1 cellular context compared by ENCODE assay signal in genomic region chrX:37685452-37686347, GRCh38.
TF ChIP-seq lines count a peak whose summit lies in the region.

TSS of gene XK (plus strand) at chrX:37685791. CDS start at chrX:37685962, 171 bp downstream.

TF ChIP-seq in K562, 482 proteins besides CTCF, POLR2A, EP300 and RAD21 (continued from another document and continues in another):
- TF ChIP-seq, protein P1, sequence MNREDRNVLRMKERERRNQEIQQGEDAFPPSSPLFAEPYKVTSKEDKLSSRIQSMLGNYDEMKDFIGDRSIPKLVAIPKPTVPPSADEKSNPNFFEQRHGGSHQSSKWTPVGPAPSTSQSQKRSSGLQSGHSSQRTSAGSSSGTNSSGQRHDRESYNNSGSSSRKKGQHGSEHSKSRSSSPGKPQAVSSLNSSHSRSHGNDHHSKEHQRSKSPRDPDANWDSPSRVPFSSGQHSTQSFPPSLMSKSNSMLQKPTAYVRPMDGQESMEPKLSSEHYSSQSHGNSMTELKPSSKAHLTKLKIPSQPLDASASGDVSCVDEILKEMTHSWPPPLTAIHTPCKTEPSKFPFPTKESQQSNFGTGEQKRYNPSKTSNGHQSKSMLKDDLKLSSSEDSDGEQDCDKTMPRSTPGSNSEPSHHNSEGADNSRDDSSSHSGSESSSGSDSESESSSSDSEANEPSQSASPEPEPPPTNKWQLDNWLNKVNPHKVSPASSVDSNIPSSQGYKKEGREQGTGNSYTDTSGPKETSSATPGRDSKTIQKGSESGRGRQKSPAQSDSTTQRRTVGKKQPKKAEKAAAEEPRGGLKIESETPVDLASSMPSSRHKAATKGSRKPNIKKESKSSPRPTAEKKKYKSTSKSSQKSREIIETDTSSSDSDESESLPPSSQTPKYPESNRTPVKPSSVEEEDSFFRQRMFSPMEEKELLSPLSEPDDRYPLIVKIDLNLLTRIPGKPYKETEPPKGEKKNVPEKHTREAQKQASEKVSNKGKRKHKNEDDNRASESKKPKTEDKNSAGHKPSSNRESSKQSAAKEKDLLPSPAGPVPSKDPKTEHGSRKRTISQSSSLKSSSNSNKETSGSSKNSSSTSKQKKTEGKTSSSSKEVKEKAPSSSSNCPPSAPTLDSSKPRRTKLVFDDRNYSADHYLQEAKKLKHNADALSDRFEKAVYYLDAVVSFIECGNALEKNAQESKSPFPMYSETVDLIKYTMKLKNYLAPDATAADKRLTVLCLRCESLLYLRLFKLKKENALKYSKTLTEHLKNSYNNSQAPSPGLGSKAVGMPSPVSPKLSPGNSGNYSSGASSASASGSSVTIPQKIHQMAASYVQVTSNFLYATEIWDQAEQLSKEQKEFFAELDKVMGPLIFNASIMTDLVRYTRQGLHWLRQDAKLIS (CRISPR knock-in tag; IDR thresholded peaks at IDR 0.05) = 0 out of 2 replicates have a peak, but pooled peaks have one; percentile 22
- TF ChIP-seq BHLHE40 (IDR thresholded peaks at IDR 0.05; ENCODE audit: low read length) (peak; percentile 80), GABPB1 (CRISPR knock-in tag; IDR thresholded peaks at IDR 0.05) (peak; percentile 38), ZBTB34 (CRISPR knock-in tag; IDR thresholded peaks at IDR 0.05) (no peak), NFATC3 (IDR thresholded peaks at IDR 0.05) (no peak), E2F1 (CRISPR knock-in tag; IDR thresholded peaks at IDR 0.05) (0 out of 2 replicates have a peak, but pooled peaks have one; percentile 31), E2F6 (IDR thresholded peaks at IDR 0.05; ENCODE audit: borderline replicate concordance in 1 of 2, extremely low read depth in 1 of 2, insufficient read depth in 1 of 2, insufficient read length in 1 of 2, low read depth in 1 of 2, low read length in 1 of 2, poor library complexity in 1 of 2, severe bottlenecking in 1 of 2) (peak; percentile 92 to 97), CCAR2 (IDR thresholded peaks at IDR 0.05; ENCODE audit: low read depth, low read length) (no peak), HES1 (IDR thresholded peaks at IDR 0.05; ENCODE audit: low read depth) (no peak), MAZ (CRISPR knock-in tag; conservative IDR thresholded peaks at IDR 0.05 in 1 of 2, IDR thresholded peaks at IDR 0.05 in 1 of 2) (peak in 1 of 2 experiments; percentile 48; a peak in 1 of 4 replicates), ZNF280A (IDR thresholded peaks at IDR 0.05; ENCODE audit: low read depth, partially characterized antibody) (no peak), ZFX (CRISPR knock-in tag; IDR thresholded peaks at IDR 0.05) (peak; percentile 70), ZNF699 (CRISPR knock-in tag; IDR thresholded peaks at IDR 0.05; ENCODE audit: insufficient replicate concordance) (no peak), NRF1 (conservative IDR thresholded peaks at IDR 0.05 in 1 of 2, IDR thresholded peaks at IDR 0.05 in 1 of 2) (peak; percentile 74 to 75), CSDE1 (IDR thresholded peaks at IDR 0.05) (no peak), ZNF584 (CRISPR knock-in tag; IDR thresholded peaks at IDR 0.05; ENCODE audit: low read depth) (no peak), STAG1 (CRISPR knock-in tag; IDR thresholded peaks at IDR 0.05; ENCODE audit: borderline replicate concordance) (no peak), TEAD1 (CRISPR knock-in tag; IDR thresholded peaks at IDR 0.05) (0 out of 4 replicates have a peak, but pooled peaks of 1 of the 2 experiments have one; percentile 64), ZZZ3 (IDR thresholded peaks at IDR 0.05) (no peak), MYC (IDR thresholded peaks at IDR 0.05; ENCODE audit: low read depth, low read length) (0 out of 2 replicates have a peak, but pooled peaks have one; percentile 55), MYC (CRISPR knock-in tag; IDR thresholded peaks at IDR 0.05; ENCODE audit: borderline replicate concordance, low read depth) (no peak), TOE1 (IDR thresholded peaks at IDR 0.05; ENCODE audit: borderline replicate concordance) (peak; percentile 51; the same call in 1 of the 2 replicates), TOE1 (CRISPR knock-in tag; IDR thresholded peaks at IDR 0.05; ENCODE audit: borderline replicate concordance, low read depth) (no peak), RB1 (IDR thresholded peaks at IDR 0.05; ENCODE audit: low read depth) (0 out of 2 replicates have a peak, but pooled peaks have one; percentile 31), YY1 (IDR thresholded peaks at IDR 0.05; ENCODE audit: borderline replicate concordance in 1 of 3, control insufficient read depth in 1 of 3, extremely low read depth in 1 of 3, insufficient read depth in 3 of 3, insufficient read length in 1 of 3, insufficient replicate concordance in 2 of 3, low read depth in 1 of 3, low read length in 2 of 3) (peak in 2 of 3 experiments; percentile 4 to 22), NR2F6 (CRISPR knock-in tag; IDR thresholded peaks at IDR 0.05) (no peak), ZNF79 (CRISPR knock-in tag; IDR thresholded peaks at IDR 0.05; ENCODE audit: low read depth) (no peak), KDM4B (IDR thresholded peaks at IDR 0.05; ENCODE audit: borderline replicate concordance in 2 of 2, low read depth in 1 of 2) (no peak), CREB1 (IDR thresholded peaks at IDR 0.05) (peak; percentile 22), CREB1 (CRISPR knock-in tag; IDR thresholded peaks at IDR 0.05) (peak; percentile 58), HLTF (IDR thresholded peaks at IDR 0.05) (no peak), CC2D1A (IDR thresholded peaks at IDR 0.05) (0 out of 2 replicates have a peak, but pooled peaks have one; percentile 37), RBFOX2 (IDR thresholded peaks at IDR 0.05; ENCODE audit: low read depth, low read length) (peak; percentile 85), NR2C2 (CRISPR knock-in tag; IDR thresholded peaks at IDR 0.05) (no peak), NR2C2 (tag; IDR thresholded peaks at IDR 0.05) (peak; percentile 30), ZNF589 (CRISPR knock-in tag; IDR thresholded peaks at IDR 0.05; ENCODE audit: low read depth) (no peak), MAFG (tag; conservative IDR thresholded peaks at IDR 0.05) (0 out of 2 replicates have a peak, but pooled peaks have one; percentile 12), MXI1 (IDR thresholded peaks at IDR 0.05; ENCODE audit: low read depth, low read length) (no peak), CTBP1 (IDR thresholded peaks at IDR 0.05; ENCODE audit: borderline replicate concordance) (0 out of 2 replicates have a peak, but pooled peaks have one; percentile 42), ADNP (tag; IDR thresholded peaks at IDR 0.05) (no peak; the same call in 1 of the 2 replicates)
- TF ChIP-seq, protein P2, sequence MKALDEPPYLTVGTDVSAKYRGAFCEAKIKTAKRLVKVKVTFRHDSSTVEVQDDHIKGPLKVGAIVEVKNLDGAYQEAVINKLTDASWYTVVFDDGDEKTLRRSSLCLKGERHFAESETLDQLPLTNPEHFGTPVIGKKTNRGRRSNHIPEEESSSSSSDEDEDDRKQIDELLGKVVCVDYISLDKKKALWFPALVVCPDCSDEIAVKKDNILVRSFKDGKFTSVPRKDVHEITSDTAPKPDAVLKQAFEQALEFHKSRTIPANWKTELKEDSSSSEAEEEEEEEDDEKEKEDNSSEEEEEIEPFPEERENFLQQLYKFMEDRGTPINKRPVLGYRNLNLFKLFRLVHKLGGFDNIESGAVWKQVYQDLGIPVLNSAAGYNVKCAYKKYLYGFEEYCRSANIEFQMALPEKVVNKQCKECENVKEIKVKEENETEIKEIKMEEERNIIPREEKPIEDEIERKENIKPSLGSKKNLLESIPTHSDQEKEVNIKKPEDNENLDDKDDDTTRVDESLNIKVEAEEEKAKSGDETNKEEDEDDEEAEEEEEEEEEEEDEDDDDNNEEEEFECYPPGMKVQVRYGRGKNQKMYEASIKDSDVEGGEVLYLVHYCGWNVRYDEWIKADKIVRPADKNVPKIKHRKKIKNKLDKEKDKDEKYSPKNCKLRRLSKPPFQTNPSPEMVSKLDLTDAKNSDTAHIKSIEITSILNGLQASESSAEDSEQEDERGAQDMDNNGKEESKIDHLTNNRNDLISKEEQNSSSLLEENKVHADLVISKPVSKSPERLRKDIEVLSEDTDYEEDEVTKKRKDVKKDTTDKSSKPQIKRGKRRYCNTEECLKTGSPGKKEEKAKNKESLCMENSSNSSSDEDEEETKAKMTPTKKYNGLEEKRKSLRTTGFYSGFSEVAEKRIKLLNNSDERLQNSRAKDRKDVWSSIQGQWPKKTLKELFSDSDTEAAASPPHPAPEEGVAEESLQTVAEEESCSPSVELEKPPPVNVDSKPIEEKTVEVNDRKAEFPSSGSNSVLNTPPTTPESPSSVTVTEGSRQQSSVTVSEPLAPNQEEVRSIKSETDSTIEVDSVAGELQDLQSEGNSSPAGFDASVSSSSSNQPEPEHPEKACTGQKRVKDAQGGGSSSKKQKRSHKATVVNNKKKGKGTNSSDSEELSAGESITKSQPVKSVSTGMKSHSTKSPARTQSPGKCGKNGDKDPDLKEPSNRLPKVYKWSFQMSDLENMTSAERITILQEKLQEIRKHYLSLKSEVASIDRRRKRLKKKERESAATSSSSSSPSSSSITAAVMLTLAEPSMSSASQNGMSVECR (CRISPR knock-in tag; IDR thresholded peaks at IDR 0.05) = no peak
- TF ChIP-seq, protein P3, sequence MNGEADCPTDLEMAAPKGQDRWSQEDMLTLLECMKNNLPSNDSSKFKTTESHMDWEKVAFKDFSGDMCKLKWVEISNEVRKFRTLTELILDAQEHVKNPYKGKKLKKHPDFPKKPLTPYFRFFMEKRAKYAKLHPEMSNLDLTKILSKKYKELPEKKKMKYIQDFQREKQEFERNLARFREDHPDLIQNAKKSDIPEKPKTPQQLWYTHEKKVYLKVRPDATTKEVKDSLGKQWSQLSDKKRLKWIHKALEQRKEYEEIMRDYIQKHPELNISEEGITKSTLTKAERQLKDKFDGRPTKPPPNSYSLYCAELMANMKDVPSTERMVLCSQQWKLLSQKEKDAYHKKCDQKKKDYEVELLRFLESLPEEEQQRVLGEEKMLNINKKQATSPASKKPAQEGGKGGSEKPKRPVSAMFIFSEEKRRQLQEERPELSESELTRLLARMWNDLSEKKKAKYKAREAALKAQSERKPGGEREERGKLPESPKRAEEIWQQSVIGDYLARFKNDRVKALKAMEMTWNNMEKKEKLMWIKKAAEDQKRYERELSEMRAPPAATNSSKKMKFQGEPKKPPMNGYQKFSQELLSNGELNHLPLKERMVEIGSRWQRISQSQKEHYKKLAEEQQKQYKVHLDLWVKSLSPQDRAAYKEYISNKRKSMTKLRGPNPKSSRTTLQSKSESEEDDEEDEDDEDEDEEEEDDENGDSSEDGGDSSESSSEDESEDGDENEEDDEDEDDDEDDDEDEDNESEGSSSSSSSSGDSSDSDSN (IDR thresholded peaks at IDR 0.05; ENCODE audit: borderline replicate concordance in 1 of 2, low read depth in 2 of 2, low read length in 2 of 2) = peak; percentile 31 to 58; a peak in 1 of 4 replicates
- TF ChIP-seq, protein P4, sequence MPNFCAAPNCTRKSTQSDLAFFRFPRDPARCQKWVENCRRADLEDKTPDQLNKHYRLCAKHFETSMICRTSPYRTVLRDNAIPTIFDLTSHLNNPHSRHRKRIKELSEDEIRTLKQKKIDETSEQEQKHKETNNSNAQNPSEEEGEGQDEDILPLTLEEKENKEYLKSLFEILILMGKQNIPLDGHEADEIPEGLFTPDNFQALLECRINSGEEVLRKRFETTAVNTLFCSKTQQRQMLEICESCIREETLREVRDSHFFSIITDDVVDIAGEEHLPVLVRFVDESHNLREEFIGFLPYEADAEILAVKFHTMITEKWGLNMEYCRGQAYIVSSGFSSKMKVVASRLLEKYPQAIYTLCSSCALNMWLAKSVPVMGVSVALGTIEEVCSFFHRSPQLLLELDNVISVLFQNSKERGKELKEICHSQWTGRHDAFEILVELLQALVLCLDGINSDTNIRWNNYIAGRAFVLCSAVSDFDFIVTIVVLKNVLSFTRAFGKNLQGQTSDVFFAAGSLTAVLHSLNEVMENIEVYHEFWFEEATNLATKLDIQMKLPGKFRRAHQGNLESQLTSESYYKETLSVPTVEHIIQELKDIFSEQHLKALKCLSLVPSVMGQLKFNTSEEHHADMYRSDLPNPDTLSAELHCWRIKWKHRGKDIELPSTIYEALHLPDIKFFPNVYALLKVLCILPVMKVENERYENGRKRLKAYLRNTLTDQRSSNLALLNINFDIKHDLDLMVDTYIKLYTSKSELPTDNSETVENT (CRISPR knock-in tag; IDR thresholded peaks at IDR 0.05) = 0 out of 2 replicates have a peak, but pooled peaks have one; percentile 12
